ENCODE assay signal across 29 cellular contexts in the genomic region with DNA sequence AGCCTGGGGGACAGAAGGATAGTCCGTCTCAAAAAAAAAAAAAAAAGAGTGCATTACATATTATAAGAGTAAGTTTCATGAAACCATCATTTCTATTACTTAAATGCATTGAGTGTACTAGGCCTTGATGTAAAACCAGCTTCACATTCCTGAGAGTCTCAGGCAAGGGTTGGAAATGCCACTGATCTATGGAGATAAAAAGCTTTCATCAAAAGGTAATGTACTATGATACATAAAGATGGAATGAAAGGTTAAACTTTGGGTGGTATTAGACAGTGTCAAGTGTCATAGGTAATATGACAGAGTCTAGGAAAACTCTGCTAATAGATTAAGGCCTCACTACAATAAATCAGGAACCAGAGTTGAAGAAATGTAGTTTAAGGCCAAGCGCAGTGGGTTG.
"Had no signal": no experiment of that assay in that cellular context is flagged by ENCODE, and none has a peak within 500 bp of the region (broad histone marks: within the 10 kb centered on the region; RNA-seq: fewer than 3 reads in every experiment).

No MANE protein-coding gene starts in this region.

- H3K4me1 ChIP-seq: body of pancreas, SJSA1 had no signal

- H3K27me3 ChIP-seq: ascending aorta, body of pancreas, Peyer's patch, SJSA1 had no signal

- H3K4me3 ChIP-seq: ascending aorta, body of pancreas, Peyer's patch, SJSA1 had no signal

- H3K9me3 Mint-ChIP-seq: activated T-cell treated with anti-CD3 and anti-CD28 coated beads, Interleukin-2, amount 50 U/mL, for 4 hours; activated T-helper 17 cell treated with anti-CD3 and anti-CD28 coated beads, Interleukin-2, amount 50 U/mL, for 72 hours had no signal

- H3K27me3 Mint-ChIP-seq: activated CD8-positive, alpha-beta memory T cell treated with anti-CD3 and anti-CD28 coated beads, Interleukin-2, amount 10 ng/mL, durations not matched to agents 7 days and 5 days; activated T-helper 17 cell treated with anti-CD3 and anti-CD28 coated beads, Interleukin-2, amount 50 U/mL, for 72 hours had no signal

- DNase-seq: activated CD4-positive, alpha-beta T cell treated with anti-CD3 and anti-CD28 coated beads for 48 hours; activated CD4-positive, alpha-beta T cell treated with anti-CD3 and anti-CD28 coated beads, Interleukin-2, amount 50 U/mL, for 48 hours; activated CD4-positive, CD25-positive, alpha-beta regulatory T cell treated with anti-CD3 and anti-CD28 coated beads, Interleukin-2, amount 50 U/mL, for 72 hours; activated CD8-positive, alpha-beta memory T cell treated with anti-CD3 and anti-CD28 coated beads, Interleukin-2, amount 10 ng/mL, durations not matched to agents 7 days and 5 days; activated gamma-delta T cell treated with Interleukin-2 at 50 U/mL for 16 hours; activated naive CD4-positive, alpha-beta T cell treated with anti-CD3 and anti-CD28 coated beads, Interleukin-2, amount 50 U/mL, for 16 hours; activated T-cell treated with anti-CD3 and anti-CD28 coated beads, Interleukin-2, amount 50 U/mL, for 4 hours; amniotic stem cell; body of pancreas; central memory CD4-positive, alpha-beta T cell; IMR-90; Kasumi-1; KBM-7; NCI-H1048; NCI-H1417 treated with DMSO at 0.1 percent for 48 hours; NCI-H1694; NCI-H2029 treated with DMSO at 0.1 percent for 48 hours; NCI-H345; NCI-H510A; NCI-H526 treated with DMSO at 0.1 percent for 48 hours; NCI-H82; OCI-M1; Peyer's patch; SHP77; T-helper 1 cell had no signal

- H3K4me3 Mint-ChIP-seq: activated CD8-positive, alpha-beta memory T cell treated with anti-CD3 and anti-CD28 coated beads, Interleukin-2, amount 10 ng/mL, durations not matched to agents 7 days and 5 days; activated T-cell treated with anti-CD3 and anti-CD28 coated beads, Interleukin-2, amount 50 U/mL, for 4 hours; activated T-helper 17 cell treated with anti-CD3 and anti-CD28 coated beads, Interleukin-2, amount 50 U/mL, for 72 hours had no signal

- H3K9me3 ChIP-seq: ascending aorta, body of pancreas, Peyer's patch, SJSA1 had no signal

- ATAC-seq: activated CD8-positive, alpha-beta memory T cell treated with anti-CD3 and anti-CD28 coated beads, Interleukin-2, amount 10 ng/mL, durations not matched to agents 7 days and 5 days; activated T-cell treated with anti-CD3 and anti-CD28 coated beads, Interleukin-2, amount 50 U/mL, for 4 hours; activated T-helper 17 cell treated with anti-CD3 and anti-CD28 coated beads, Interleukin-2, amount 50 U/mL, for 72 hours; body of pancreas had no signal

- H3K27ac Mint-ChIP-seq: activated CD8-positive, alpha-beta memory T cell treated with anti-CD3 and anti-CD28 coated beads, Interleukin-2, amount 10 ng/mL, durations not matched to agents 7 days and 5 days; activated T-helper 17 cell treated with anti-CD3 and anti-CD28 coated beads, Interleukin-2, amount 50 U/mL, for 72 hours had no signal

- H3K27ac ChIP-seq: body of pancreas, Peyer's patch, RWPE1, SJSA1 had no signal

- H3K36me3 ChIP-seq: ascending aorta, Peyer's patch, SJSA1 had no signal
